In genomic region chr15:45134682-45135604, GRCh38 we compare ENCODE assay signal across 1 cellular context.
TF ChIP-seq lines count a peak whose summit lies in the region.

No MANE protein-coding gene starts in this region.

TF ChIP-seq in neural cell, 6 proteins besides CTCF, POLR2A, EP300 and RAD21 (continued from another document):
- TF ChIP-seq POLR2AphosphoS5 (IDR thresholded peaks at IDR 0.05) (no peak), TAF1 (IDR thresholded peaks at IDR 0.05; ENCODE audit: low read depth) (no peak)
